ENCODE assay signal across 1 cellular context in the genomic region with DNA sequence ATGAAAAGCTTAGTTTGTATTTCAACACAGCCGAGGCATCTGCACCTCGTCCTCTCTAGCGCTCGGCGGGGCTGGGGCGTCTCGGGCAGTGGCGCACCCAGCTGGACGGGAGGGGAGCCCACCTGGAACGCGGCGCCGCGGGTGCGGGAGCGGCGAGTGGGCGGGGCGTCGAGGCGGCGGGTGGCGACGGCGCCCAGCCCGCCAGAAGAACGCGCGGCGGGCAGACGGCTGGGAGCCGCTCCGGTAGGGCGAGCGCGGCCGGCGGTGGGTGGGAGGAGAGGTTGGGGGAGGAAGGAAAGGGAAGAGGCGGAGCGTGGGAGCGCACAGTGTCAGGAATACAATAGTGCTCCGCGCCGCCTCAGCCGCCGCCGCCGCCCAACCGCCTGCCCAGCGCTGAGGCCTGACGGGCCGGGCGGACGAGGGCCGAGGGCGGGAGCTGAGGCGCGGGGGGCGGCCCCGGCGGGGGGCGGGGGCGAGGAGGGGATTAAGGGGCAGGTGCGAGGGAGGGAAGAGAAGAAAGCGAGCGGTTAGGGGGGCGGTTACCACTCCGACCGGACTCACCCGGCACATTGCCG.
TF ChIP-seq lines count a peak whose summit lies in the region.

Gene JADE3 (plus strand): TSS at position 324 of the 575 bp plus-strand sequence. CDS start 72,474 bp downstream, outside the sequence.

TF ChIP-seq in HepG2, 621 proteins besides CTCF, POLR2A, EP300 and RAD21 (continued from another document and continues in another):
- TF ChIP-seq SP2 (CRISPR knock-in tag; IDR thresholded peaks at IDR 0.05) (no peak), HDAC1 (CRISPR knock-in tag; IDR thresholded peaks at IDR 0.05) (peak; percentile 1; the same call in 1 of the 2 replicates), HOXA3 (CRISPR knock-in tag; IDR thresholded peaks at IDR 0.05) (peak; percentile 44; the same call in 1 of the 2 replicates), KLF11 (CRISPR knock-in tag; IDR thresholded peaks at IDR 0.05) (no peak), ZSCAN29 (CRISPR knock-in tag; conservative IDR thresholded peaks at IDR 0.05) (no peak), ZNF570 (CRISPR knock-in tag; IDR thresholded peaks at IDR 0.05; ENCODE audit: borderline replicate concordance) (no peak), ZBTB7A (CRISPR knock-in tag; IDR thresholded peaks at IDR 0.05) (no peak), ZNF343 (CRISPR knock-in tag; IDR thresholded peaks at IDR 0.05) (no peak), SPEN (CRISPR knock-in tag; IDR thresholded peaks at IDR 0.05; ENCODE audit: low read depth) (0 out of 2 replicates have a peak, but pooled peaks have one; percentile 18), ZNF709 (CRISPR knock-in tag; IDR thresholded peaks at IDR 0.05) (no peak), ZMYM3 (CRISPR knock-in tag; IDR thresholded peaks at IDR 0.05) (no peak), ZNF253 (CRISPR knock-in tag; IDR thresholded peaks at IDR 0.05; ENCODE audit: borderline replicate concordance) (no peak), ZNF136 (CRISPR knock-in tag; IDR thresholded peaks at IDR 0.05; ENCODE audit: low read depth) (no peak), ZSCAN21 (CRISPR knock-in tag; IDR thresholded peaks at IDR 0.05; ENCODE audit: borderline replicate concordance) (no peak; the same call in 1 of the 2 replicates), TAF1 (CRISPR knock-in tag; IDR thresholded peaks at IDR 0.05) (0 out of 2 replicates have a peak, but pooled peaks have one; percentile 13), NFAT5 (CRISPR knock-in tag; IDR thresholded peaks at IDR 0.05) (no peak), SKI (IDR thresholded peaks at IDR 0.05; ENCODE audit: partially characterized antibody) (peak; percentile 83), ZNF235 (CRISPR knock-in tag; IDR thresholded peaks at IDR 0.05; ENCODE audit: borderline replicate concordance) (no peak), ZNF772 (CRISPR knock-in tag; IDR thresholded peaks at IDR 0.05) (no peak), BRCA1 (CRISPR knock-in tag; IDR thresholded peaks at IDR 0.05) (no peak), SOX13 (IDR thresholded peaks at IDR 0.05) (no peak), SOX13 (CRISPR knock-in tag; conservative IDR thresholded peaks at IDR 0.05 in 1 of 2, IDR thresholded peaks at IDR 0.05 in 1 of 2) (no peak; a peak in 1 of 4 replicates), PBX2 (CRISPR knock-in tag; IDR thresholded peaks at IDR 0.05) (no peak), ZNF20 (CRISPR knock-in tag; IDR thresholded peaks at IDR 0.05) (no peak), RXRB (CRISPR knock-in tag; IDR thresholded peaks at IDR 0.05; ENCODE audit: borderline replicate concordance) (no peak), NR2F1 (CRISPR knock-in tag; IDR thresholded peaks at IDR 0.05) (no peak), KMT2B (CRISPR knock-in tag; IDR thresholded peaks at IDR 0.05) (no peak), FOSL1 (CRISPR knock-in tag; IDR thresholded peaks at IDR 0.05; ENCODE audit: borderline replicate concordance) (no peak), FOXJ3 (CRISPR knock-in tag; IDR thresholded peaks at IDR 0.05; ENCODE audit: borderline replicate concordance) (no peak), ZBTB2 (CRISPR knock-in tag; IDR thresholded peaks at IDR 0.05; ENCODE audit: low read depth) (peak; percentile 88), PAX8 (CRISPR knock-in tag; IDR thresholded peaks at IDR 0.05; ENCODE audit: borderline replicate concordance) (no peak), ZNF280B (CRISPR knock-in tag; IDR thresholded peaks at IDR 0.05; ENCODE audit: borderline replicate concordance) (no peak), CHD4 (IDR thresholded peaks at IDR 0.05; ENCODE audit: borderline replicate concordance, low read length) (no peak), NBN (conservative IDR thresholded peaks at IDR 0.05) (no peak), ZNF615 (CRISPR knock-in tag; IDR thresholded peaks at IDR 0.05; ENCODE audit: borderline replicate concordance) (no peak), PITX1 (CRISPR knock-in tag; IDR thresholded peaks at IDR 0.05) (no peak), MIER2 (CRISPR knock-in tag; IDR thresholded peaks at IDR 0.05) (no peak), ETV5 (CRISPR knock-in tag; IDR thresholded peaks at IDR 0.05; ENCODE audit: borderline replicate concordance) (no peak), THAP11 (CRISPR knock-in tag; IDR thresholded peaks at IDR 0.05) (no peak; the same call in 1 of the 2 replicates), ZNF441 (CRISPR knock-in tag; IDR thresholded peaks at IDR 0.05; ENCODE audit: borderline replicate concordance) (no peak), ZNF260 (CRISPR knock-in tag; IDR thresholded peaks at IDR 0.05; ENCODE audit: borderline replicate concordance, low read depth) (no peak), MEF2D (CRISPR knock-in tag; IDR thresholded peaks at IDR 0.05) (no peak), ZNF17 (CRISPR knock-in tag; IDR thresholded peaks at IDR 0.05) (no peak), CCDC6 (CRISPR knock-in tag; IDR thresholded peaks at IDR 0.05) (0 out of 2 replicates have a peak, but pooled peaks have one; percentile 64), NAIF1 (CRISPR knock-in tag; IDR thresholded peaks at IDR 0.05; ENCODE audit: borderline replicate concordance) (no peak), ZFAT (CRISPR knock-in tag; conservative IDR thresholded peaks at IDR 0.05) (no peak), HOXA5 (CRISPR knock-in tag; IDR thresholded peaks at IDR 0.05) (no peak), ZNF263 (CRISPR knock-in tag; IDR thresholded peaks at IDR 0.05) (peak; percentile 93)
- TF ChIP-seq, protein P1, sequence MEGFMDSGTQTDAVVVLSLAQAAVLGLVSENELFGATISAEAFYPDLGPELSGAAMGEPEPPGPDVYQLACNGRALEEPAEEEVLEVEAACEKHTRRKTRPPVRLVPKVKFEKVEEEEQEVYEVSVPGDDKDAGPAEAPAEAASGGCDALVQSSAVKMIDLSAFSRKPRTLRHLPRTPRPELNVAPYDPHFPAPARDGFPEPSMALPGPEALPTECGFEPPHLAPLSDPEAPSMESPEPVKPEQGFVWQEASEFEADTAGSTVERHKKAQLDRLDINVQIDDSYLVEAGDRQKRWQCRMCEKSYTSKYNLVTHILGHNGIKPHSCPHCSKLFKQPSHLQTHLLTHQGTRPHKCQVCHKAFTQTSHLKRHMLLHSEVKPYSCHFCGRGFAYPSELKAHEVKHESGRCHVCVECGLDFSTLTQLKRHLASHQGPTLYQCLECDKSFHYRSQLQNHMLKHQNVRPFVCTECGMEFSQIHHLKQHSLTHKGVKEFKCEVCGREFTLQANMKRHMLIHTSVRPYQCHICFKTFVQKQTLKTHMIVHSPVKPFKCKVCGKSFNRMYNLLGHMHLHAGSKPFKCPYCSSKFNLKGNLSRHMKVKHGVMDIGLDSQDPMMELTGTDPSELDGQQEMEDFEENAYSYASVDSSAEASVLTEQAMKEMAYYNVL (CRISPR knock-in tag; IDR thresholded peaks at IDR 0.05; ENCODE audit: borderline replicate concordance), result no peak
- TF ChIP-seq, protein P2, sequence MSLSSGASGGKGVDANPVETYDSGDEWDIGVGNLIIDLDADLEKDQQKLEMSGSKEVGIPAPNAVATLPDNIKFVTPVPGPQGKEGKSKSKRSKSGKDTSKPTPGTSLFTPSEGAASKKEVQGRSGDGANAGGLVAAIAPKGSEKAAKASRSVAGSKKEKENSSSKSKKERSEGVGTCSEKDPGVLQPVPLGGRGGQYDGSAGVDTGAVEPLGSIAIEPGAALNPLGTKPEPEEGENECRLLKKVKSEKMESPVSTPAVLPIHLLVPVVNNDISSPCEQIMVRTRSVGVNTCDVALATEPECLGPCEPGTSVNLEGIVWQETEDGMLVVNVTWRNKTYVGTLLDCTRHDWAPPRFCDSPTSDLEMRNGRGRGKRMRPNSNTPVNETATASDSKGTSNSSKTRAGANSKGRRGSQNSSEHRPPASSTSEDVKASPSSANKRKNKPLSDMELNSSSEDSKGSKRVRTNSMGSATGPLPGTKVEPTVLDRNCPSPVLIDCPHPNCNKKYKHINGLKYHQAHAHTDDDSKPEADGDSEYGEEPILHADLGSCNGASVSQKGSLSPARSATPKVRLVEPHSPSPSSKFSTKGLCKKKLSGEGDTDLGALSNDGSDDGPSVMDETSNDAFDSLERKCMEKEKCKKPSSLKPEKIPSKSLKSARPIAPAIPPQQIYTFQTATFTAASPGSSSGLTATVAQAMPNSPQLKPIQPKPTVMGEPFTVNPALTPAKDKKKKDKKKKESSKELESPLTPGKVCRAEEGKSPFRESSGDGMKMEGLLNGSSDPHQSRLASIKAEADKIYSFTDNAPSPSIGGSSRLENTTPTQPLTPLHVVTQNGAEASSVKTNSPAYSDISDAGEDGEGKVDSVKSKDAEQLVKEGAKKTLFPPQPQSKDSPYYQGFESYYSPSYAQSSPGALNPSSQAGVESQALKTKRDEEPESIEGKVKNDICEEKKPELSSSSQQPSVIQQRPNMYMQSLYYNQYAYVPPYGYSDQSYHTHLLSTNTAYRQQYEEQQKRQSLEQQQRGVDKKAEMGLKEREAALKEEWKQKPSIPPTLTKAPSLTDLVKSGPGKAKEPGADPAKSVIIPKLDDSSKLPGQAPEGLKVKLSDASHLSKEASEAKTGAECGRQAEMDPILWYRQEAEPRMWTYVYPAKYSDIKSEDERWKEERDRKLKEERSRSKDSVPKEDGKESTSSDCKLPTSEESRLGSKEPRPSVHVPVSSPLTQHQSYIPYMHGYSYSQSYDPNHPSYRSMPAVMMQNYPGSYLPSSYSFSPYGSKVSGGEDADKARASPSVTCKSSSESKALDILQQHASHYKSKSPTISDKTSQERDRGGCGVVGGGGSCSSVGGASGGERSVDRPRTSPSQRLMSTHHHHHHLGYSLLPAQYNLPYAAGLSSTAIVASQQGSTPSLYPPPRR (CRISPR knock-in tag; IDR thresholded peaks at IDR 0.05; ENCODE audit: borderline replicate concordance), result no peak
- TF ChIP-seq, protein P3, sequence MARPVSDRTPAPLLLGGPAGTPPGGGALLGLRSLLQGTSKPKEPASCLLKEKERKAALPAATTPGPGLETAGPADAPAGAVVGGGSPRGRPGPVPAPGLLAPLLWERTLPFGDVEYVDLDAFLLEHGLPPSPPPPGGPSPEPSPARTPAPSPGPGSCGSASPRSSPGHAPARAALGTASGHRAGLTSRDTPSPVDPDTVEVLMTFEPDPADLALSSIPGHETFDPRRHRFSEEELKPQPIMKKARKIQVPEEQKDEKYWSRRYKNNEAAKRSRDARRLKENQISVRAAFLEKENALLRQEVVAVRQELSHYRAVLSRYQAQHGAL (CRISPR knock-in tag; IDR thresholded peaks at IDR 0.05; ENCODE audit: not compliant biosample characterization), result no peak
